Comparison of ENCODE assay signal across 8 cellular contexts in genomic region chr11:116787436-116787785, GRCh38. TPM values are rescaled to one million over a fixed set of nuclear protein-coding genes. Genes with fewer than 3 reads are reported as not detected.
DNase-seq lines count a peak whose midpoint lies in the region; ATAC-seq and TF ChIP-seq lines count a peak whose summit lies in the region.

No MANE protein-coding gene starts in this region.

- POLR2A ChIA-PET in CD8-positive, alpha-beta T cell (lab: Charles Lee), result interaction anchor here (0.6 to 3.9 kb wide), 5 partner anchors 14 to 391 kb away, joined by 3 to 43 read pairs (median 7); partner anchors contain the start of genes BUD13 and SIDT2
- POLR2A ChIA-PET in MCF 10A (lab: Yijun Ruan, JAX), result interaction anchor here (0.7 to 4.6 kb wide), 18 partner anchors 9 to 440 kb away, joined by 3 to 59 read pairs (median 4); partner anchors contain the start of genes BUD13, PAFAH1B2 and SIK3

- no peak for ATAC-seq in CD8-positive, alpha-beta T cell
- peak; percentile 18 for ATAC-seq in HG03175 (IDR thresholded peaks at IDR 0.05; ENCODE audit: unreplicated experiment)

- peaks cover 56% of the 10 kb centered on the region for H3K4me1 Mint-ChIP-seq in CD8-positive, alpha-beta T cell (ENCODE audit: low read depth)
- peaks cover 30% of the 10 kb centered on the region for H3K4me1 Mint-ChIP-seq in MCF 10A (ENCODE audit: insufficient read depth, unreplicated experiment)

- peak overlapping the region; percentile 95 for H3K27ac ChIP-seq in CD8-positive, alpha-beta T cell (ENCODE audit: low read depth, low read length)

- H3K9me3 ChIP-seq in CD8-positive, alpha-beta T cell (ENCODE audit: low read length), result no peaks in the 10 kb centered on the region
- H3K9me3 ChIP-seq in mononuclear cell (ENCODE audit: low read depth, low read length), result no peaks in the 10 kb centered on the region

- BruUV-seq in MCF 10A (replicated peaks; lab: Mats Ljungman, UMichigan), result no TSS peak

- peaks cover 42% of the 10 kb centered on the region for H3K36me3 ChIP-seq in CD8-positive, alpha-beta T cell (ENCODE audit: insufficient read depth, low read length)

- peak overlapping the region; percentile 95 for H3K4me3 Mint-ChIP-seq in CD8-positive, alpha-beta T cell
- peak overlapping the region; percentile 92 for H3K4me3 Mint-ChIP-seq in MCF 10A (ENCODE audit: unreplicated experiment)

- H3K4me3 ChIP-seq in CD8-positive, alpha-beta T cell (ENCODE audit: low read depth, low read length), result peak overlapping the region; percentile 94
- peak overlapping the region; percentile 76 for H3K4me3 ChIP-seq in mononuclear cell (ENCODE audit: low read length)

- intact Hi-C loops in CD8-positive, alpha-beta T cell (cut with DNase I, micrococcal nuclease), result loop anchor here (1.0 to 5.0 kb wide), 2 partner anchors 49 to 540 kb away; partner anchors contain the start of gene CEP164 (in 1 of the 2)
- intact Hi-C loops in MCF 10A (cut with micrococcal nuclease), result no loop called here

- no peak for TF ChIP-seq CTCF in CD8-positive, alpha-beta T cell (IDR thresholded peaks at IDR 0.05)
- no peak for TF ChIP-seq CTCF in MCF 10A (IDR thresholded peaks at IDR 0.05; ENCODE audit: unreplicated experiment)

- no peaks in the 10 kb centered on the region for H3K27me3 ChIP-seq in CD8-positive, alpha-beta T cell (ENCODE audit: insufficient read depth, low read length)
- no peaks in the 10 kb centered on the region for H3K27me3 ChIP-seq in mononuclear cell (ENCODE audit: insufficient read depth, low read length)

- H3K27me3 Mint-ChIP-seq in CD8-positive, alpha-beta T cell (ENCODE audit: low read depth), result no peaks in the 10 kb centered on the region
- H3K27me3 Mint-ChIP-seq in MCF 10A (ENCODE audit: insufficient read depth, unreplicated experiment), result no peaks in the 10 kb centered on the region

- peaks cover 52% of the 10 kb centered on the region for H3K36me3 Mint-ChIP-seq in CD8-positive, alpha-beta T cell
- H3K36me3 Mint-ChIP-seq in MCF 10A (ENCODE audit: insufficient read depth, unreplicated experiment), result peaks cover 43% of the 10 kb centered on the region

- DNase-seq in CD8-positive, alpha-beta T cell, result no peak
- DNase-seq in MCF 10A (ENCODE audit: unreplicated experiment) (no peak), NCI-H1105 (lab: John Stamatoyannopoulos, UW) (no peak), NCI-H2107 treated with DMSO at 0.1 percent for 48 hours (lab: John Stamatoyannopoulos, UW; ENCODE audit: unreplicated experiment) (no peak), dedifferentiated amniotic fluid mesenchymal stem cell (ENCODE audit: extremely low spot score) (no peak), HuH-7 (ENCODE audit: low spot score) (no peak)

- H3K9me3 Mint-ChIP-seq in CD8-positive, alpha-beta T cell, result no peaks in the 10 kb centered on the region
- H3K9me3 Mint-ChIP-seq in MCF 10A (ENCODE audit: unreplicated experiment), result no peaks in the 10 kb centered on the region

- peaks cover 29% of the 10 kb centered on the region for H3K4me1 ChIP-seq in CD8-positive, alpha-beta T cell (ENCODE audit: insufficient read depth, low read length)
- H3K4me1 ChIP-seq in mononuclear cell (ENCODE audit: insufficient read depth, low read length), result peaks cover 27% of the 10 kb centered on the region

- H3K27ac Mint-ChIP-seq in CD8-positive, alpha-beta T cell, result peak overlapping the region; percentile 91
- peak overlapping the region; percentile 99 for H3K27ac Mint-ChIP-seq in MCF 10A (ENCODE audit: low read depth, unreplicated experiment)

- CTCF ChIA-PET in CD8-positive, alpha-beta T cell (lab: Charles Lee), result interaction anchor here (0.9 to 10.7 kb wide), 3 partner anchors 48 to 321 kb away, joined by 4 to 153 read pairs (median 117); partner anchors contain the start of gene APOA1
- CTCF ChIA-PET in MCF 10A (lab: Yijun Ruan, JAX), result interaction anchor here (0.7 to 9.7 kb wide), 8 partner anchors 9 to 453 kb away, joined by 3 to 124 read pairs (median 4); partner anchors contain the start of genes APOA1 and PAFAH1B2

RNA-seq across cellular contexts. Expression of gene ZPR1, which starts 0.4 kb away (rescaled TPM):
- 100 to 1,000 TPM; 132 to 134 TPM for total RNA-seq in CD8-positive, alpha-beta T cell
- 82.5 and 105 TPM in 2 replicates for total RNA-seq in MCF 10A (2022)
- total RNA-seq in mononuclear cell, result 49.2 TPM

RNA-seq across cellular contexts. Expression of gene APOA5, which starts 4.3 kb away (rescaled TPM):
- total RNA-seq in CD8-positive, alpha-beta T cell, result not detected
- not detected in 2 replicates for total RNA-seq in MCF 10A (2022)
- not detected for total RNA-seq in mononuclear cell

RNA-seq across cellular contexts. Expression of gene BUD13, which starts 14.6 kb away (rescaled TPM):
- total RNA-seq in CD8-positive, alpha-beta T cell, result 10 to 100 TPM; 12.5 TPM
- 11.8 and 15.1 TPM in 2 replicates for total RNA-seq in MCF 10A (2022)
- 5.5 TPM for total RNA-seq in mononuclear cell

RNA-seq across cellular contexts. Expression of gene APOA4, which starts 35.7 kb away (rescaled TPM):
- not detected for total RNA-seq in CD8-positive, alpha-beta T cell
- total RNA-seq in MCF 10A (2022) (not detected in 2 replicates), mononuclear cell (not detected)

RNA-seq across cellular contexts. Expression of gene APOC3, which starts 42.3 kb away (rescaled TPM):
- not detected for total RNA-seq in CD8-positive, alpha-beta T cell
- not detected in 2 replicates for total RNA-seq in MCF 10A (2022)
- total RNA-seq in mononuclear cell, result not detected
